Comparison of ENCODE assay signal across 8 cellular contexts in the genomic region with DNA sequence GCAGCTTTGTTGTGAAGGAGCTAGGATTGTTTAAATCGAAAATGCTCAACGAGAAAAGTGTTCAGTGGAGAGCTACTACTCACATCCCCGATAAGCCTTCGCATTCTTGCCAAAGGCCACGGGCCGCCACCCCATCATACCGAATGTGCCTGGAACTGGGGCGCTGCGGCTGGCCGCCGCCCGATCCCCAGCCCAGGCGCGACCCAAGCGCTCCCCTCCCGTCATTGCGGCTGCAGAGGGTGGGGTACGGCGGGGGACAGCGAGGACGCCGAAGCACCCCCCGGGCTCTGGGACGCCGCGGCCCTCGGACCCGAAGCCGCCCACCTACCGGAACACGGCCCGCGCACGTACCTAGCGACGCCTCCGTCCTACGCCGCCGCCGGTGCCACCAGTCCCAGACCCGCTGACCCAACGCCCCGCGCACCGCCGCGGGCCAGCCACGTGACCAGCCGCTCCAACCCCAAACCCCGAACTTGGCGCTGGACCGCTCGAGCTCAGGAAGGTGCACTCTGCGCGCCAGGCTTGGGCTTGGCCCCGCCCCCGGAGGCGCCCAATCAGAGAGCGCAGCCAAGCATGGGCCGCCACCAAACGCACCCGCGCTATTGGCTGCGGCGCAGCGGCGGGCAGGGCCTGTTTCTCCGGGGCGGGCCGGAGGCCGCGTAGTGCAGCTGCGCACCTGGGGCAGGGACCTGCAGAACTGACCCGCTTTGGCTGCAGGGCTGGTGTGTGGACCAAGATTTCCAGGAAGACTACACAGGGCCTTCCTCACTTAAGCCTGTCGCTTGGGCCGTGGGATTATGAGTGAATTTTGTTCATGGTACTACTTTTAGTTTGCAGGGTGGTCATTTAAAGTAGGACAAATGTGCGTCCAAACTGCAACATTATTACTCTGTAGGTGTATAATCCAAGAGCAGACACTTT. TPM values are rescaled to one million over a fixed set of nuclear protein-coding genes. Genes with fewer than 3 reads are reported as not detected.
A peak's percentile ranks its signal among the peaks of the same experiment; 100 is the strongest.
DNase-seq lines count a peak whose midpoint lies in the region; ATAC-seq, FAIRE-seq and TF ChIP-seq lines count a peak whose summit lies in the region.

A gene (minus strand): TSS at position 530 of the 921 bp plus-strand sequence. CDS start 7,569 bp downstream, outside the sequence.

- WGBS in adipose tissue, 3 donors = 1% methylated on average over 75 to 78 of the region's 78 CpGs
- WGBS in heart left ventricle, 4 donors = 1 to 2% (median 1%) methylated on average over 16 to 78 of the region's 78 CpGs
- WGBS in transverse colon (ENCODE audit: low coverage in 1 of 2), 2 donors = 0 to 1% methylated on average over 2 to 31 of the region's 78 CpGs

- H3K4me1 ChIP-seq in heart left ventricle (peaks cover 0 to 20% (median 6%) of the 10 kb centered on the region in 12 donors), transverse colon (peaks cover 0 to 21% (median 10%) of the 10 kb centered on the region in 4 donors)

- intact Hi-C loops in heart left ventricle (cut with DNase I) (no loop called here), transverse colon (cut with DNase I; ENCODE audit: low total_unique reads) (no loop called here)

- peak; percentile 99 for FAIRE-seq in GM12892 (lab: Jason Lieb, UNC)

- TF ChIP-seq CTCF in heart left ventricle (IDR thresholded peaks at IDR 0.05) = no peak
- peak in 1 of 5 experiments; percentile 14 for TF ChIP-seq CTCF in transverse colon (IDR thresholded peaks at IDR 0.05)

- peak; percentile 96 for DNase-seq in GM12892 (ENCODE audit: insufficient read length)
- peak; percentile 67 for DNase-seq in NCI-H1436 treated with DMSO at 0.1 percent for 48 hours (lab: John Stamatoyannopoulos, UW)
- DNase-seq in T-helper 1 cell = peak; percentile 82 to 93 (median 87)
- peak; percentile 93 to 97 (median 93) for DNase-seq in heart left ventricle
- DNase-seq in pons (ENCODE audit: low spot score) = peak; percentile 92
- peak; percentile 96 for DNase-seq in transverse colon

- H3K4me3 ChIP-seq in heart left ventricle = peak within 1 kb of the TSS; percentile 55 to 97 (median 84)
- peak within 1 kb of the TSS; percentile 83 to 97 (median 88) for H3K4me3 ChIP-seq in transverse colon

- no peak within 1 kb of the TSS for H3K27ac ChIP-seq in adipose tissue (ENCODE audit: low read depth, low read length)
- H3K27ac ChIP-seq in heart left ventricle = peak within 1 kb of the TSS; percentile 11 to 82 (median 64)
- H3K27ac ChIP-seq in transverse colon = peak within 1 kb of the TSS; percentile 83 to 89 (median 86)

- in situ Hi-C loops in transverse colon (cut with MboI; ENCODE audit: low pct_ligation_motif_present in 1 of 4, low pct_unique_long_range_greater_than_20kb in 1 of 4, low sequenced_read_pairs in 3 of 4) = no loop called here

- H3K9me3 ChIP-seq in heart left ventricle = peaks cover 0 to 4% (median 0%) of the 10 kb centered on the region in 12 donors
- no peaks in the 10 kb centered on the region for H3K9me3 ChIP-seq in transverse colon

- TF ChIP-seq POLR2A in GM12892 (IDR thresholded peaks at IDR 0.05; ENCODE audit: low read depth, low read length) (peak; percentile 72; the same call in 1 of the 2 replicates), heart left ventricle (IDR thresholded peaks at IDR 0.05) (peak in 1 of 2 donors; percentile 58), transverse colon (IDR thresholded peaks at IDR 0.05) (peak; percentile 70)

- H3K27me3 ChIP-seq in heart left ventricle = no peaks in the 10 kb centered on the region
- no peaks in the 10 kb centered on the region for H3K27me3 ChIP-seq in transverse colon

- no peak for TF ChIP-seq EP300 in transverse colon (IDR thresholded peaks at IDR 0.05; ENCODE audit: low read depth)

- ATAC-seq in HG02763 (IDR thresholded peaks at IDR 0.05; ENCODE audit: unreplicated experiment) (peak; percentile 99), heart left ventricle (peak; percentile 100)

- peaks cover 0 to 11% (median 0%) of the 10 kb centered on the region in 9 donors for H3K36me3 ChIP-seq in heart left ventricle
- H3K36me3 ChIP-seq in transverse colon = no peaks in the 10 kb centered on the region

RNA-seq across cellular contexts. Expression of the gene that starts here (rescaled TPM):
- 24.3 TPM for polyA plus RNA-seq in GM12892 (2012; ENCODE audit: missing spikeins)
- 100 to 1,000 TPM in 1 of 3 donors, 10 to 100 TPM in 2; 13.7 to 168 (median 58.8) TPM for polyA plus RNA-seq in adipose tissue
- 10 to 100 TPM in 2 of 9 donors, 1 to 10 TPM in 7; 3.8 to 15.5 (median 8.6) TPM for total RNA-seq in heart left ventricle
- 1 to 10 TPM; 5.1 to 7.1 TPM for polyA plus RNA-seq in heart left ventricle
- 10 to 100 TPM; 29.2 to 49.4 (median 38.5) TPM for total RNA-seq in transverse colon
